ENCODE assay signal across 1 cellular context in the genomic region with DNA sequence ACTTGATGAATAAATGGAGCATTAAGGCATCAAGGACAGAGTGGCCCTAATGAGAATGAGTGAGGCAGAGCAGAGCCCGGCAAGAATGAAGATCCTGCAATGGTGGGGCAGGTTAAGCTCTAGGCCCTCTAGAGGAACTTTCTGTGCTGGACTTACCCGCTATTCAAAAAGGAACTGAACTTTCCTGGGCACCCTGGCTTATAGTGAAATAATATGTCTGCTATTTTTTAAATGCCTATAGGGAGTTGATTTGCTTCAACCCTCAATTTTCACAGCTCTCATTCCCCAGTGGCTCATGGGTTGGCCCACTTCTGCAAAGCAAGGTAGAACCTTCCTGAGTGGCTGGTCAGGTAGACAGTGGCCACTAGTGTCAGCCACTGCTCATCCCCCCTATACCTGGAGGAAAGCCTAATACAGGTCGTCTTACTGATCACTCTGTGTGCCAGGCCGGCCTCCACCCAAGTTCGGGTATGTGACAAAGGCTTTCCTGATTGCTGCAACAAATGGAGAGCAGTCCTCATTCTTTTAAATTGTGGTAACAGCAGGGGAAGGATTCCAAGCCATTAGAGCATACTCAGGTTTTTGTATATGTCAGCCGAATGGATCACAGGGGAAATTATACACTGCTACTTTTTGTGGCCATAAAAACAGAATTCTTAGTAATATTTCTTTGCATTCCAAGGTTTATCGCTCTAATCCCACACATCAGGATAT.
TF ChIP-seq lines count a peak whose summit lies in the region.

No MANE protein-coding gene starts in this region.

TF ChIP-seq in WTC11, 78 proteins besides CTCF, POLR2A, EP300 and RAD21 (continued from another document):
- no peak for TF ChIP-seq ZNF281 (CRISPR knock-in tag; IDR thresholded peaks at IDR 0.05)
- TF ChIP-seq, protein P1, sequence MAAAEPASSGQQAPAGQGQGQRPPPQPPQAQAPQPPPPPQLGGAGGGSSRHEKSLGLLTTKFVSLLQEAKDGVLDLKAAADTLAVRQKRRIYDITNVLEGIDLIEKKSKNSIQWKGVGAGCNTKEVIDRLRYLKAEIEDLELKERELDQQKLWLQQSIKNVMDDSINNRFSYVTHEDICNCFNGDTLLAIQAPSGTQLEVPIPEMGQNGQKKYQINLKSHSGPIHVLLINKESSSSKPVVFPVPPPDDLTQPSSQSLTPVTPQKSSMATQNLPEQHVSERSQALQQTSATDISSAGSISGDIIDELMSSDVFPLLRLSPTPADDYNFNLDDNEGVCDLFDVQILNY (CRISPR knock-in tag; IDR thresholded peaks at IDR 0.05), result no peak
